15 cellular contexts compared by ENCODE assay signal in genomic region chr22:24595228-24595627, GRCh38.
"Had no signal": no experiment of that assay in that cellular context is flagged by ENCODE, and none has a peak within 500 bp of the region (broad histone marks: within the 10 kb centered on the region; RNA-seq: fewer than 3 reads in every experiment).

No MANE protein-coding gene starts in this region.

- ATAC-seq: activated T-helper 17 cell treated with anti-CD3 and anti-CD28 coated beads, Interleukin-2, amount 50 U/mL, for 72 hours; natural killer cell treated with Interleukin-12 subunit alpha and Interleukin-12 subunit beta and Interleukin-15 and Interleukin-18, amount 100 ng/mL, for 72 hours had no signal

- DNase-seq: activated CD4-positive, alpha-beta T cell treated with anti-CD3 and anti-CD28 coated beads, Interleukin-2, amount 50 U/mL, for 48 hours; activated naive CD4-positive, alpha-beta T cell treated with Interleukin-2 at 50 U/mL for 16 hours; anterior cingulate cortex; brain microvascular endothelial cell; cerebellar nuclear complex; effector CD8-positive, alpha-beta T cell; esophagus squamous epithelium; hypothalamus; kidney glomerular epithelial cell; spleen; T-helper 1 cell; T1000 had no signal

- H3K27me3 ChIP-seq: brain microvascular endothelial cell, esophagus squamous epithelium, sigmoid colon had no signal

- H3K9me3 ChIP-seq: esophagus squamous epithelium, sigmoid colon, spleen had no signal

- H3K4me3 ChIP-seq: esophagus squamous epithelium, sigmoid colon, spleen had no signal

- H3K36me3 ChIP-seq: brain microvascular endothelial cell, esophagus squamous epithelium, sigmoid colon, spleen had no signal

- H3K27ac ChIP-seq: brain microvascular endothelial cell, esophagus squamous epithelium, sigmoid colon, spleen had no signal
